ENCODE assay signal across 11 cellular contexts in genomic region chr15:99361541-99362185, GRCh38.
DNase-seq lines count a peak whose midpoint lies in the region; ATAC-seq and TF ChIP-seq lines count a peak whose summit lies in the region.
"Had no signal": no experiment of that assay in that cellular context is flagged by ENCODE, and none has a peak within 500 bp of the region (broad histone marks: within the 10 kb centered on the region; RNA-seq: fewer than 3 reads in every experiment).

No MANE protein-coding gene starts in this region.

- no peak overlapping the region for H3K4me3 Mint-ChIP-seq in H9

- no peak overlapping the region for H3K4me3 ChIP-seq in BE2C (ENCODE audit: low read depth, low read length)
- H3K4me3 ChIP-seq in astrocyte of the spinal cord (ENCODE audit: low read depth, low read length): no peak overlapping the region
- H3K4me3 ChIP-seq: skin epidermis had no signal

- no peak overlapping the region for H3K27ac ChIP-seq in H9 (ENCODE audit: insufficient read length, low read depth, low read length)
- H3K27ac ChIP-seq: skin epidermis had no signal

- no peak overlapping the region for H3K27ac Mint-ChIP-seq in H9

- no peak overlapping the region for H2BK12ac ChIP-seq in H9 (ENCODE audit: insufficient read length, low read depth, low read length)

- no peaks in the 10 kb centered on the region for H3K27me3 ChIP-seq in BE2C
- no peaks in the 10 kb centered on the region for H3K27me3 ChIP-seq in H9 (ENCODE audit: insufficient read depth, low read length)

- TF ChIP-seq CTCF in BE2C (IDR thresholded peaks at IDR 0.05; ENCODE audit: low read depth, low read length): peak; percentile 60
- TF ChIP-seq CTCF in H9 (conservative IDR thresholded peaks at IDR 0.05): peak; percentile 80
- peak; percentile 52 for TF ChIP-seq CTCF in astrocyte of the spinal cord (IDR thresholded peaks at IDR 0.05; ENCODE audit: low read depth, low read length)

- H4K20me1 ChIP-seq in H9 (ENCODE audit: control insufficient read depth, insufficient read depth, insufficient read length): no peaks in the 10 kb centered on the region

- H2AFZ ChIP-seq in H9 (ENCODE audit: low read length): no peak overlapping the region

- H3K14ac ChIP-seq in H9 (ENCODE audit: insufficient read depth, low read length): no peak overlapping the region

- no peak overlapping the region for H4K8ac ChIP-seq in H9 (replicated peaks; ENCODE audit: insufficient read length, low read depth, low read length)

- H3K9ac ChIP-seq in H9 (ENCODE audit: extremely low read depth, insufficient read length, low read length): no peak overlapping the region

- H2BK20ac ChIP-seq in H9 (ENCODE audit: low read depth, low read length, poor library complexity, severe bottlenecking): no peak overlapping the region

- H3K27me3 Mint-ChIP-seq in H9 (ENCODE audit: low read depth): no peaks in the 10 kb centered on the region

- no peak overlapping the region for H4K5ac ChIP-seq in H9 (ENCODE audit: insufficient read length, low read depth, low read length)

- H3K56ac ChIP-seq in H9 (ENCODE audit: insufficient read length, low read depth, low read length): no peak overlapping the region

- H3K4ac ChIP-seq in H9 (ENCODE audit: low read depth, low read length): no peak overlapping the region

- H3K79me2 ChIP-seq in H9 (ENCODE audit: insufficient read depth, low read length): no peaks in the 10 kb centered on the region

- H3K9me3 Mint-ChIP-seq in H9: peaks cover 6 to 8% of the 10 kb centered on the region in 2 experiments; a peak in 4 of 5 replicates

- in situ Hi-C loops in astrocyte of the spinal cord (cut with HindIII; ENCODE audit: low sequenced_read_pairs): no loop called here

- no peak overlapping the region for H2BK120ac ChIP-seq in H9 (ENCODE audit: low read depth, low read length, poor library complexity, severe bottlenecking)

- H2BK15ac ChIP-seq in H9 (ENCODE audit: low read depth, low read length): no peak overlapping the region

- DNase-seq in BE2C (no peak), H9 (no peak), astrocyte of the spinal cord (ENCODE audit: low read depth, low spot score) (peak; percentile 22), kidney tubule cell (ENCODE audit: low spot score) (peak; percentile 23), GM19240 (ENCODE audit: insufficient read length, low spot score) (no peak), DMS79 treated with DMSO at 0.1 percent for 48 hours (lab: John Stamatoyannopoulos, UW) (no peak), cerebellum (ENCODE audit: low spot score) (no peak)
- DNase-seq: activated naive CD4-positive, alpha-beta T cell treated with anti-CD3 and anti-CD28 coated beads, Interleukin-2, amount 50 U/mL, for 16 hours; KBM-7 had no signal

- H2BK5ac ChIP-seq in H9 (ENCODE audit: insufficient read length, low read length): no peak overlapping the region

- no peaks in the 10 kb centered on the region for H3K4me1 ChIP-seq in BE2C
- no peaks in the 10 kb centered on the region for H3K4me1 ChIP-seq in H9 (ENCODE audit: insufficient read depth, low read length)

- no peaks in the 10 kb centered on the region for H3K23me2 ChIP-seq in H9 (ENCODE audit: insufficient read length, low read depth, low read length, poor library complexity, severe bottlenecking)

- H3K4me1 Mint-ChIP-seq in H9: no peaks in the 10 kb centered on the region

- WGBS in H9 (ENCODE audit: extremely low coverage, insufficient read length, low lambda C conversion rate): no CpG with 5 or more reads among the region's 13 CpGs

- no peak for ATAC-seq in GM21723 (IDR thresholded peaks at IDR 0.05; ENCODE audit: unreplicated experiment)

- no peak overlapping the region for H3K23ac ChIP-seq in H9 (ENCODE audit: insufficient read length, low read depth, low read length)

- H4K91ac ChIP-seq in H9 (ENCODE audit: insufficient read length, low read depth, low read length): no peak overlapping the region

- no peak overlapping the region for H3K18ac ChIP-seq in H9 (ENCODE audit: insufficient read length, low read depth, low read length)

- H2AK5ac ChIP-seq in H9 (ENCODE audit: insufficient read length, low read length): no peak overlapping the region

- no peaks in the 10 kb centered on the region for H3K36me3 ChIP-seq in BE2C

- H3T11ph ChIP-seq in H9 (ENCODE audit: low read length): no peak overlapping the region

- no peaks in the 10 kb centered on the region for H3K79me1 ChIP-seq in H9 (ENCODE audit: insufficient read depth, low read depth, low read length, poor library complexity, severe bottlenecking)

- H3K36me3 Mint-ChIP-seq in H9 (ENCODE audit: insufficient read depth in 1 of 3, low read depth in 3 of 3): peaks cover 7 to 8% (median 8%) of the 10 kb centered on the region in 3 experiments

- H3K9me3 ChIP-seq in BE2C: no peaks in the 10 kb centered on the region
- H3K9me3 ChIP-seq in H9 (ENCODE audit: control insufficient read depth, low read depth, low read length): peaks cover 4% of the 10 kb centered on the region

- H3K4me2 ChIP-seq in H9 (ENCODE audit: insufficient read depth, insufficient read length, low read length): no peak overlapping the region

Comparison
In these comparisons a context has a peak if more than half of its experiments do, and no peak if none do; other contexts are left out.
1. DNase-seq: peak in astrocyte of the spinal cord (single experiment) and kidney tubule cell (single experiment); none in BE2C (single experiment), H9 (single experiment), GM19240 (single experiment), DMS79 treated with DMSO at 0.1 percent for 48 hours (single experiment) and cerebellum (single experiment).
2. Peak in every context shown above with its lines, with median percentiles within 50 percentile points of each other: CTCF ChIP-seq.